Comparison of ENCODE assay signal across 8 cellular contexts in the genomic region with DNA sequence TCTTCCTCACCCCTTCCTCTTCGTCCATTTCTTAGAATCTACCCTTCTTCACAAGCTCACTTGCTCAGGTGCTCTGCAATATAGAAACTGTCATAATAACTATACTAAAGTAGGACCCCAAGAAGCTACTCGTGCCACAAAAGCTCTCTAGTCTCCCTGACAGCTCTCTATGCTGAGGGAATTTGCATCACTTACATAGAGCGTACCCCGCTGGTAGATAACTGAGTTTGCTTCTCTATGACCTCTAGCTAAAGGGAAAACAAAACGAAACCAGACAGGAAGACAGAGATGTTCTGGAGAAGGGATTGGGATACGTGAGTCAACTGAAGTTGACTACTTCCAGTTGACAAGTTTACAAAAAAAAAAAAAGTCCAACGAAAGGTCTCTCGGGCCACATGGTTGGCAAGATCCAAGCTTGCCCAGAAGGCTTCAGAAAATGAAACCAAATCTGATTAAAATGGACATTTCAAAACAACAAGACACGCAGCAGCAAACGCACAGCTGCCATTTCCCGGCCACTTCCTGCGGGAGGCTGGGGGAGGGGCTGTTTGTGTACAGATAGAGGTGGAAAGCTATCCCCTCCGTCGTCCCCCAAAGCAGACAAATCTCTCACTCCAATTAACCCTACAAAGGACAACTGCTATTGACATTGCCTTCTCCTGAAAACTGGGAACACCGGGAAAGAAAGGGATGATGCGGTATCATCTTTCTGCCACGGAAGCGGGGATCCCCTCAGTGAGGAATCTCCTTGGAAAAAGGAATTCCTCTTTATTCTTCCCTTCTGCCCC. TPM values are rescaled to one million over a fixed set of nuclear protein-coding genes. Genes with fewer than 3 reads are reported as not detected.
DNase-seq lines count a peak whose midpoint lies in the region; ATAC-seq and TF ChIP-seq lines count a peak whose summit lies in the region.

No MANE protein-coding gene starts in this region.

- peak; percentile 35 for DNase-seq in DMS114 treated with DMSO at 0.1 percent for 48 hours (lab: John Stamatoyannopoulos, UW; ENCODE audit: unreplicated experiment)
- DNase-seq in SK-N-SH = peak; percentile 72
- peak; percentile 89 for DNase-seq in adipocyte (ENCODE audit: low read depth)
- peak; percentile 69 to 78 (median 76) for DNase-seq in heart left ventricle
- peak; percentile 49 to 73 (median 66) for DNase-seq in ovary
- no peak for DNase-seq in NCI-H1930 (lab: John Stamatoyannopoulos, UW)

- peak overlapping the region; percentile 71 to 94 for H3K4me3 ChIP-seq in SK-N-SH (ENCODE audit: low read depth in 2 of 2, low read length in 1 of 2)
- H3K4me3 ChIP-seq in adipocyte (ENCODE audit: low read length) = peak overlapping the region; percentile 92
- peak overlapping the region; percentile 80 to 100 (median 98) for H3K4me3 ChIP-seq in heart left ventricle
- H3K4me3 ChIP-seq in ovary = peak overlapping the region; percentile 81

- H3K9me3 ChIP-seq in SK-N-SH (no peaks in the 10 kb centered on the region), adipocyte (ENCODE audit: control insufficient read depth, low read length) (no peaks in the 10 kb centered on the region), heart left ventricle (no peaks in the 10 kb centered on the region), ovary (no peaks in the 10 kb centered on the region)

- H3K9me2 ChIP-seq in SK-N-SH = no peaks in the 10 kb centered on the region

- H3K4me1 ChIP-seq in SK-N-SH (ENCODE audit: control insufficient read depth in 1 of 2, insufficient read depth in 2 of 2, low read depth in 1 of 2, low read length in 1 of 2) (peaks cover 19 to 32% of the 10 kb centered on the region in 2 experiments), adipocyte (ENCODE audit: control insufficient read depth, insufficient read depth, low read length) (peaks cover 55% of the 10 kb centered on the region), heart left ventricle (peaks cover 18 to 85% (median 69%) of the 10 kb centered on the region in 12 donors), ovary (ENCODE audit: insufficient read depth) (peaks cover 19% of the 10 kb centered on the region)

- TF ChIP-seq RAD21 in SK-N-SH (IDR thresholded peaks at IDR 0.05; ENCODE audit: low read length) = no peak

- peak in 1 of 2 experiments; percentile 39; a peak in 1 of 4 replicates for TF ChIP-seq EP300 in SK-N-SH (IDR thresholded peaks at IDR 0.05; ENCODE audit: borderline replicate concordance in 1 of 2, low read depth in 1 of 2, low read length in 1 of 2)
- no peak for TF ChIP-seq EP300 in ovary (IDR thresholded peaks at IDR 0.05)

- CTCF ChIA-PET in SK-N-SH (lab: Yijun Ruan, JAX) = interaction anchor here (0.8 to 2.6 kb wide), 13 partner anchors 8 to 510 kb away, joined by 3 to 13 read pairs (median 4); partner anchors contain the start of genes ATP5F1B, RBMS2, SMARCC2 and ZC3H10

- WGBS in SK-N-SH (ENCODE audit: low lambda C conversion rate) = 4% methylated on average over 18 of the region's 18 CpGs
- WGBS in heart left ventricle, 4 donors = 0 to 1% (median 1%) methylated on average over 18 of the region's 18 CpGs
- 0 to 1% (median 0%) methylated on average over 18 of the region's 18 CpGs for WGBS in ovary, 3 donors

- peak overlapping the region; percentile 83 for H3K9ac ChIP-seq in SK-N-SH
- peak overlapping the region; percentile 99 for H3K9ac ChIP-seq in adipocyte (ENCODE audit: low read length)

- H3K36me3 ChIP-seq in SK-N-SH (replicated peaks in 1 of 2; ENCODE audit: control insufficient read depth in 1 of 2, insufficient read depth in 2 of 2, low read length in 1 of 2) (peaks cover 16 to 27% of the 10 kb centered on the region in 2 experiments), adipocyte (ENCODE audit: control insufficient read depth, insufficient read depth, low read length, severe bottlenecking) (peaks cover 25% of the 10 kb centered on the region), heart left ventricle (peaks cover 0 to 29% (median 16%) of the 10 kb centered on the region in 9 donors), ovary (no peaks in the 10 kb centered on the region)

- H3K27me3 ChIP-seq in SK-N-SH (ENCODE audit: insufficient read depth) (no peaks in the 10 kb centered on the region), adipocyte (replicated peaks; ENCODE audit: control insufficient read depth, insufficient read depth, low read length) (no peaks in the 10 kb centered on the region), heart left ventricle (no peaks in the 10 kb centered on the region), ovary (no peaks in the 10 kb centered on the region)

- intact Hi-C loops in heart left ventricle (cut with DNase I) = no loop called here
- intact Hi-C loops in ovary (cut with DNase I) = no loop called here

- POLR2A ChIA-PET in SK-N-SH (lab: Yijun Ruan, JAX) = interaction anchor here (0.7 kb wide), 1 partner anchor 127 kb away, joined by 3 read pairs; no protein-coding TSS in a partner anchor

- H3F3A ChIP-seq in SK-N-SH (replicated peaks; ENCODE audit: insufficient read depth) = peaks cover 18% of the 10 kb centered on the region

- H3K27ac ChIP-seq in SK-N-SH (ENCODE audit: low read depth in 2 of 2, low read length in 1 of 2) (peak overlapping the region; percentile 80 to 89), heart left ventricle (peak overlapping the region; percentile 84 to 98 (median 94)), ovary (peak overlapping the region; percentile 85 to 98)

- H3K79me2 ChIP-seq in SK-N-SH (ENCODE audit: insufficient read depth) = peaks cover 88% of the 10 kb centered on the region

- TF ChIP-seq CTCF in SK-N-SH (IDR thresholded peaks at IDR 0.05) = no peak
- TF ChIP-seq CTCF in heart left ventricle (IDR thresholded peaks at IDR 0.05) = no peak
- no peak for TF ChIP-seq CTCF in ovary (IDR thresholded peaks at IDR 0.05)

- no peak overlapping the region for H2AFZ ChIP-seq in SK-N-SH (ENCODE audit: low read depth)

- ATAC-seq in HG03175 (IDR thresholded peaks at IDR 0.05; ENCODE audit: unreplicated experiment) (peak; percentile 33), heart left ventricle (peak in 3 of 4 donors; percentile 3 to 50 (median 25)), HG02623 (IDR thresholded peaks at IDR 0.05; ENCODE audit: unreplicated experiment) (no peak)

- H3K4me2 ChIP-seq in SK-N-SH = peak overlapping the region; percentile 81

- peaks cover 79% of the 10 kb centered on the region for H4K20me1 ChIP-seq in SK-N-SH (ENCODE audit: insufficient read depth)

- TF ChIP-seq POLR2A in heart left ventricle (IDR thresholded peaks at IDR 0.05) (no peak), ovary (IDR thresholded peaks at IDR 0.05) (no peak)

TF ChIP-seq in SK-N-SH, 30 proteins besides CTCF, POLR2A, EP300 and RAD21 (continues in another document):
- TF ChIP-seq FOXJ3 (CRISPR knock-in tag; IDR thresholded peaks at IDR 0.05) (no peak), TCF12 (IDR thresholded peaks at IDR 0.05) (peak; percentile 42; the same call in 1 of the 2 replicates), SIN3A (IDR thresholded peaks at IDR 0.05; ENCODE audit: borderline replicate concordance, low read depth, low read length) (peak; percentile 92; the same call in 1 of the 2 replicates), RFX5 (IDR thresholded peaks at IDR 0.05; ENCODE audit: low read length) (no peak), MXI1 (IDR thresholded peaks at IDR 0.05; ENCODE audit: low read depth, low read length) (peak; percentile 97), TAF1 (IDR thresholded peaks at IDR 0.05; ENCODE audit: borderline replicate concordance, low read depth, low read length) (no peak; the same call in 1 of the 2 replicates), GABPA (IDR thresholded peaks at IDR 0.05; ENCODE audit: low read depth) (peak; percentile 24), MEF2A (IDR thresholded peaks at IDR 0.05; ENCODE audit: borderline replicate concordance, low read depth) (no peak), NRF1 (IDR thresholded peaks at IDR 0.05; ENCODE audit: low read depth, low read length) (no peak), GATA2 (CRISPR knock-in tag; IDR thresholded peaks at IDR 0.05) (no peak)
- TF ChIP-seq, protein P1, sequence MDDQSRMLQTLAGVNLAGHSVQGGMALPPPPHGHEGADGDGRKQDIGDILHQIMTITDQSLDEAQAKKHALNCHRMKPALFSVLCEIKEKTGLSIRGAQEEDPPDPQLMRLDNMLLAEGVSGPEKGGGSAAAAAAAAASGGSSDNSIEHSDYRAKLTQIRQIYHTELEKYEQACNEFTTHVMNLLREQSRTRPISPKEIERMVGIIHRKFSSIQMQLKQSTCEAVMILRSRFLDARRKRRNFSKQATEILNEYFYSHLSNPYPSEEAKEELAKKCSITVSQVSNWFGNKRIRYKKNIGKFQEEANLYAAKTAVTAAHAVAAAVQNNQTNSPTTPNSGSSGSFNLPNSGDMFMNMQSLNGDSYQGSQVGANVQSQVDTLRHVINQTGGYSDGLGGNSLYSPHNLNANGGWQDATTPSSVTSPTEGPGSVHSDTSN (IDR thresholded peaks at IDR 0.05) = peak; percentile 27; the same call in 1 of the 2 replicates
- TF ChIP-seq, protein P2, sequence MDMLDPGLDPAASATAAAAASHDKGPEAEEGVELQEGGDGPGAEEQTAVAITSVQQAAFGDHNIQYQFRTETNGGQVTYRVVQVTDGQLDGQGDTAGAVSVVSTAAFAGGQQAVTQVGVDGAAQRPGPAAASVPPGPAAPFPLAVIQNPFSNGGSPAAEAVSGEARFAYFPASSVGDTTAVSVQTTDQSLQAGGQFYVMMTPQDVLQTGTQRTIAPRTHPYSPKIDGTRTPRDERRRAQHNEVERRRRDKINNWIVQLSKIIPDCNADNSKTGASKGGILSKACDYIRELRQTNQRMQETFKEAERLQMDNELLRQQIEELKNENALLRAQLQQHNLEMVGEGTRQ (IDR thresholded peaks at IDR 0.05; ENCODE audit: borderline replicate concordance, low read depth, low read length) = no peak

RNA-seq across cellular contexts. Expression of gene BAZ2A, which starts 1.3 kb away (rescaled TPM):
- polyA plus RNA-seq in SK-N-SH (2012; rRNA removed) (32.4 and 34.9 TPM in 2 replicates), heart left ventricle (10 to 100 TPM; 25.2 to 34.1 TPM), ovary (10 to 100 TPM; 38.3 to 93.6 TPM)
- polyA plus RNA-seq in SK-N-SH (2012; cell fraction: cytosol; rRNA removed) = 17.7 and 22.0 TPM in 2 replicates
- 121 and 132 TPM in 2 replicates for polyA plus RNA-seq in SK-N-SH (2012; cell fraction: nucleus; rRNA removed)
- total RNA-seq in heart left ventricle (10 to 100 TPM; 28.0 to 71.5 (median 44.5) TPM), ovary (100 to 1,000 TPM in 2 of 7 donors, 10 to 100 TPM in 5; 49.4 to 105 (median 77.5) TPM)

RNA-seq across cellular contexts. Expression of gene ATP5F1B, which starts 16.9 kb away (rescaled TPM):
- polyA plus RNA-seq in SK-N-SH (2012; rRNA removed) (762 and 917 TPM in 2 replicates), heart left ventricle (1,000 to 10,000 TPM; 1,436 to 2,223 TPM), ovary (100 to 1,000 TPM; 237 to 809 TPM)
- 791 and 824 TPM in 2 replicates for polyA plus RNA-seq in SK-N-SH (2012; cell fraction: cytosol; rRNA removed)
- 461 and 654 TPM in 2 replicates for polyA plus RNA-seq in SK-N-SH (2012; cell fraction: nucleus; rRNA removed)
- total RNA-seq in heart left ventricle (1,000 to 10,000 TPM; 1,755 to 3,502 (median 2,732) TPM), ovary (100 to 1,000 TPM; 201 to 334 (median 273) TPM)

RNA-seq across cellular contexts. Expression of gene PTGES3, which starts 59.2 kb away (rescaled TPM):
- 38.9 and 40.5 TPM in 2 replicates for polyA plus RNA-seq in SK-N-SH (2012; rRNA removed)
- 65.3 and 83.2 TPM in 2 replicates for polyA plus RNA-seq in SK-N-SH (2012; cell fraction: cytosol; rRNA removed)
- polyA plus RNA-seq in SK-N-SH (2012; cell fraction: nucleus; rRNA removed) = 12.5 and 25.3 TPM in 2 replicates
- 100 to 1,000 TPM in 6 of 9 donors, 10 to 100 TPM in 3; 48.0 to 120 (median 103) TPM for total RNA-seq in heart left ventricle
- 100 to 1,000 TPM in 1 of 2 donors, 10 to 100 TPM in 1; 54.6 to 125 TPM for polyA plus RNA-seq in heart left ventricle
- total RNA-seq in ovary = 100 to 1,000 TPM; 109 to 328 (median 212) TPM
- 100 to 1,000 TPM; 215 to 299 TPM for polyA plus RNA-seq in ovary

Comparison
In these comparisons a context has a peak if more than half of its experiments do, and no peak if none do; other contexts are left out.
1. DNase-seq: peak in DMS114 treated with DMSO at 0.1 percent for 48 hours (single experiment), SK-N-SH (single experiment), adipocyte (single experiment), heart left ventricle (5 of 5) and ovary (5 of 5); none in NCI-H1930 (0 of 2).
2. Peak in every context shown above with its lines, with median percentiles within 50 percentile points of each other: H3K27ac ChIP-seq and H3K4me3 ChIP-seq.